ENCODE assay signal across 27 cellular contexts in the genomic region with DNA sequence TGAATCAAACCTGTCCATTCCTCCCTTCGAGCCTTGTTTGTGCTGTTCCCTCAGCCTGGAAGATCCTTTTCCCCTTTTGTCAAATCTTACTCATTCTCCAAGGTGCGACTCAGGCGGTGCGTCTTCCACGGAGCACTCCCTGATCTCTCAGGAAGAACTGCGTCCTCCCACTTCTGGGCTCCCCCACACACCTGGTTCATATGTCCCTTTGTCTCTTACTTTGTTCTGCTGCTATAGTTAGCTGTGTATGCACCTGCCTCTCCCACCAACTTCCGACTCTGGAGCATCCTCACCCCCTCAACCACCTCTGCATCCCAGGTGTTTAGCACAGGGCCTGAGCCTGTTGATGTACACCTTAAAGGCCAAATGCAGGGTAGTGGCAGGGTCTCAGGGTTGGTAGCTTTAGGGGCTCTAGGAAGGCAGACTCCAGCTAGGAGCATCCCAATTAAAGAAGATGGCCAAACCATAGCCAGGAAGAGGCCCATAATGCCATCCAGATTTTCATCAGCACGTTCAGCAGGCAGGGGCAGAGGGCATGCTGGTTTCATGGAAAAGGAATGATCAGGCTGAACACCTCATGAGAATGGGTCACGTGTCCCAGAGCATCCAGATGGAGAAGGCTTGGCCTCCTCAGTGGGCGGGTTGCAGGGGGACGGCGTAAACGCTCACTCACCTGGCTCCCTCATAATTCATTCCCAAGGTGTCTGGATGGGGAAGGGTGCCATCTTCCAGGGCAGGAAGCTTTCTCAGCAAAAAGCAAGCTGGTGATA. TPM values are rescaled to one million over a fixed set of nuclear protein-coding genes. Genes with fewer than 3 reads are reported as not detected.
DNase-seq lines count a peak whose midpoint lies in the region; ATAC-seq, FAIRE-seq and TF ChIP-seq lines count a peak whose summit lies in the region.
"Had no signal": no experiment of that assay in that cellular context is flagged by ENCODE, and none has a peak within 500 bp of the region (broad histone marks: within the 10 kb centered on the region; RNA-seq: fewer than 3 reads in every experiment).

No MANE protein-coding gene starts in this region.

- H3K4me3 ChIP-seq in bronchial epithelial cell (ENCODE audit: low read depth, low read length) (no peak overlapping the region), right atrium auricular region (no peak overlapping the region)
- H3K4me3 ChIP-seq: GM23338, HAP-1, SJSA1 had no signal

- H3K9me3 Mint-ChIP-seq in activated naive CD8-positive, alpha-beta T cell treated with anti-CD3 and anti-CD28 coated beads, Interleukin-2, amount 10 ng/mL, durations not matched to agents 7 days and 5 days = no peaks in the 10 kb centered on the region
- no peaks in the 10 kb centered on the region for H3K9me3 Mint-ChIP-seq in activated naive CD8-positive, alpha-beta T cell treated with anti-CD3 and anti-CD28 coated beads for 36 hours
- H3K9me3 Mint-ChIP-seq in stimulated activated memory B cell treated with anti-CD40 and anti-IgM and Interleukin-4, amounts not matched to agents 10 μg/mL and 1 μg/mL and 100 μg/mL, for 72 hours = no peaks in the 10 kb centered on the region
- H3K9me3 Mint-ChIP-seq: GM23338 had no signal

- no peaks in the 10 kb centered on the region for H3K27me3 ChIP-seq in bronchial epithelial cell (ENCODE audit: control insufficient read depth, insufficient read depth, low read length)
- H3K27me3 ChIP-seq in right atrium auricular region = no peaks in the 10 kb centered on the region
- H3K27me3 ChIP-seq: SJSA1 had no signal

- peaks cover 24% of the 10 kb centered on the region for H3K4me1 Mint-ChIP-seq in activated naive CD8-positive, alpha-beta T cell treated with anti-CD3 and anti-CD28 coated beads, Interleukin-2, amount 10 ng/mL, durations not matched to agents 7 days and 5 days
- H3K4me1 Mint-ChIP-seq in activated naive CD8-positive, alpha-beta T cell treated with anti-CD3 and anti-CD28 coated beads for 36 hours = peaks cover 13% of the 10 kb centered on the region
- peaks cover 36% of the 10 kb centered on the region for H3K4me1 Mint-ChIP-seq in stimulated activated memory B cell treated with anti-CD40 and anti-IgM and Interleukin-4, amounts not matched to agents 10 μg/mL and 1 μg/mL and 100 μg/mL, for 72 hours

- peaks cover 0 to 14% of the 10 kb centered on the region in 2 donors for H3K4me1 ChIP-seq in right atrium auricular region
- H3K4me1 ChIP-seq: HAP-1, SJSA1 had no signal

- POLR2A ChIA-PET in activated naive CD8-positive, alpha-beta T cell treated with anti-CD3 and anti-CD28 coated beads, Interleukin-2, amount 10 ng/mL, durations not matched to agents 7 days and 5 days (lab: Charles Lee) = no interaction called here

- no peak for FAIRE-seq in bronchial epithelial cell (lab: Jason Lieb, UNC)
- FAIRE-seq: D721Med, HepG2, RCC 7860 had no signal

- no peak overlapping the region for H3K4me3 Mint-ChIP-seq in activated naive CD8-positive, alpha-beta T cell treated with anti-CD3 and anti-CD28 coated beads, Interleukin-2, amount 10 ng/mL, durations not matched to agents 7 days and 5 days
- H3K4me3 Mint-ChIP-seq in activated naive CD8-positive, alpha-beta T cell treated with anti-CD3 and anti-CD28 coated beads for 36 hours = no peak overlapping the region
- H3K4me3 Mint-ChIP-seq in stimulated activated memory B cell treated with anti-CD40 and anti-IgM and Interleukin-4, amounts not matched to agents 10 μg/mL and 1 μg/mL and 100 μg/mL, for 72 hours = no peak overlapping the region
- H3K4me3 Mint-ChIP-seq: GM23338 had no signal

- H3K27ac ChIP-seq in right atrium auricular region = no peak overlapping the region
- H3K27ac ChIP-seq: HL-60, SJSA1 had no signal

- DNase-seq in activated naive CD8-positive, alpha-beta T cell treated with anti-CD3 and anti-CD28 coated beads, Interleukin-2, amount 10 ng/mL, durations not matched to agents 7 days and 5 days = no peak
- DNase-seq in activated naive CD8-positive, alpha-beta T cell treated with anti-CD3 and anti-CD28 coated beads for 36 hours = no peak
- DNase-seq in bronchial epithelial cell (ENCODE audit: low read depth) (peak; percentile 61), head of caudate nucleus (peak in 41 of 42 donors; percentile 43 to 93 (median 75)), right atrium auricular region (ENCODE audit: low spot score) (no peak), D341Med (ENCODE audit: low spot score) (no peak)
- DNase-seq: AML-193, C1 segment of cervical spinal cord, DMS79, KG1, NCI-H1105, NCI-H2081 treated with DMSO at 0.1 percent for 48 hours, NCI-H2171 treated with DMSO at 0.1 percent for 48 hours, NCI-H524 treated with DMSO at 0.1 percent for 48 hours, OCI-M1 had no signal

- no peaks in the 10 kb centered on the region for H3K36me3 ChIP-seq in bronchial epithelial cell (ENCODE audit: control insufficient read depth, insufficient read depth, low read length)
- no peaks in the 10 kb centered on the region for H3K36me3 ChIP-seq in right atrium auricular region
- H3K36me3 ChIP-seq: HAP-1, SJSA1 had no signal

- H3K27ac Mint-ChIP-seq in activated naive CD8-positive, alpha-beta T cell treated with anti-CD3 and anti-CD28 coated beads, Interleukin-2, amount 10 ng/mL, durations not matched to agents 7 days and 5 days = peak overlapping the region; percentile 3
- no peak overlapping the region for H3K27ac Mint-ChIP-seq in activated naive CD8-positive, alpha-beta T cell treated with anti-CD3 and anti-CD28 coated beads for 36 hours
- peak overlapping the region; percentile 42 for H3K27ac Mint-ChIP-seq in stimulated activated memory B cell treated with anti-CD40 and anti-IgM and Interleukin-4, amounts not matched to agents 10 μg/mL and 1 μg/mL and 100 μg/mL, for 72 hours
- H3K27ac Mint-ChIP-seq: GM23338 had no signal

- TF ChIP-seq CTCF in bronchial epithelial cell (IDR thresholded peaks at IDR 0.05; ENCODE audit: insufficient read depth, low read length, severe bottlenecking) = no peak
- TF ChIP-seq CTCF in right atrium auricular region (IDR thresholded peaks at IDR 0.05) = no peak

- no peaks in the 10 kb centered on the region for H3K9me3 ChIP-seq in right atrium auricular region
- H3K9me3 ChIP-seq: HAP-1, SJSA1 had no signal

- no peaks in the 10 kb centered on the region for H3K36me3 Mint-ChIP-seq in activated naive CD8-positive, alpha-beta T cell treated with anti-CD3 and anti-CD28 coated beads, Interleukin-2, amount 10 ng/mL, durations not matched to agents 7 days and 5 days
- H3K36me3 Mint-ChIP-seq in activated naive CD8-positive, alpha-beta T cell treated with anti-CD3 and anti-CD28 coated beads for 36 hours = no peaks in the 10 kb centered on the region
- H3K36me3 Mint-ChIP-seq in stimulated activated memory B cell treated with anti-CD40 and anti-IgM and Interleukin-4, amounts not matched to agents 10 μg/mL and 1 μg/mL and 100 μg/mL, for 72 hours = no peaks in the 10 kb centered on the region

- no peak for ATAC-seq in activated naive CD8-positive, alpha-beta T cell treated with anti-CD3 and anti-CD28 coated beads, Interleukin-2, amount 10 ng/mL, durations not matched to agents 7 days and 5 days (ENCODE audit: low read depth)
- no peak for ATAC-seq in stimulated activated memory B cell treated with anti-CD40 and anti-IgM and Interleukin-4, amounts not matched to agents 10 μg/mL and 1 μg/mL and 100 μg/mL, for 72 hours
- no peak for ATAC-seq in GM19395 (IDR thresholded peaks at IDR 0.05; ENCODE audit: unreplicated experiment)
- ATAC-seq: GM23338, HepG2, Right ventricle myocardium inferior had no signal

- H3K27me3 Mint-ChIP-seq in activated naive CD8-positive, alpha-beta T cell treated with anti-CD3 and anti-CD28 coated beads, Interleukin-2, amount 10 ng/mL, durations not matched to agents 7 days and 5 days = peaks cover 5% of the 10 kb centered on the region
- peaks cover 15% of the 10 kb centered on the region for H3K27me3 Mint-ChIP-seq in activated naive CD8-positive, alpha-beta T cell treated with anti-CD3 and anti-CD28 coated beads for 36 hours
- H3K27me3 Mint-ChIP-seq in stimulated activated memory B cell treated with anti-CD40 and anti-IgM and Interleukin-4, amounts not matched to agents 10 μg/mL and 1 μg/mL and 100 μg/mL, for 72 hours = peaks cover 37% of the 10 kb centered on the region

- intact Hi-C loops in head of caudate nucleus (cut with DNase I) = no loop called here

RNA-seq across cellular contexts. Expression of a gene that starts 20.1 kb away (rescaled TPM):
- total RNA-seq in activated naive CD8-positive, alpha-beta T cell treated with anti-CD3 and anti-CD28 coated beads, Interleukin-2, amount 10 ng/mL, durations not matched to agents 7 days and 5 days = not detected
- total RNA-seq in activated naive CD8-positive, alpha-beta T cell treated with anti-CD3 and anti-CD28 coated beads for 36 hours = not detected
- total RNA-seq in bronchial epithelial cell (not detected in 2 replicates), right atrium auricular region (1 to 10 TPM; 1.4 to 5.3 TPM)
- total RNA-seq: A172, HepG2, HT-29, SJSA1 had no signal

RNA-seq across cellular contexts. Expression of a gene that starts 45.5 kb away (rescaled TPM):
- total RNA-seq in activated naive CD8-positive, alpha-beta T cell treated with anti-CD3 and anti-CD28 coated beads, Interleukin-2, amount 10 ng/mL, durations not matched to agents 7 days and 5 days = 1 to 10 TPM; 2.5 TPM
- 1 to 10 TPM; 1.1 to 1.3 TPM for total RNA-seq in activated naive CD8-positive, alpha-beta T cell treated with anti-CD3 and anti-CD28 coated beads for 36 hours
- total RNA-seq in bronchial epithelial cell = under 0.01 and 1.4 TPM in 2 replicates
- under 1 TPM in 1 of 2 donors, not detected in 1; 0.39 TPM for total RNA-seq in right atrium auricular region
- total RNA-seq: A172, GM23338, HepG2, SJSA1 had no signal

Comparison
In these comparisons a context has a peak if more than half of its experiments do, and no peak if none do; other contexts are left out.
1. DNase-seq: peak in bronchial epithelial cell (single experiment) and head of caudate nucleus (41 of 42); none in activated naive CD8-positive, alpha-beta T cell treated with anti-CD3 and anti-CD28 coated beads, Interleukin-2, amount 10 ng/mL, durations not matched to agents 7 days and 5 days (single experiment), activated naive CD8-positive, alpha-beta T cell treated with anti-CD3 and anti-CD28 coated beads for 36 hours (single experiment), right atrium auricular region (single experiment) and D341Med (single experiment).